ENCODE assay signal across 22 cellular contexts in genomic region chr12:86134571-86134970, GRCh38.
DNase-seq lines count a peak whose midpoint lies in the region; ATAC-seq and TF ChIP-seq lines count a peak whose summit lies in the region.
"Had no signal": no experiment of that assay in that cellular context is flagged by ENCODE, and none has a peak within 500 bp of the region (broad histone marks: within the 10 kb centered on the region; RNA-seq: fewer than 3 reads in every experiment).

No MANE protein-coding gene starts in this region.

- no CpG with 5 or more reads among the region's 3 CpGs for WGBS in mesendoderm (ENCODE audit: extremely low coverage, insufficient coverage, low lambda C conversion rate)

- H3K27ac ChIP-seq in brain microvascular endothelial cell (no peak overlapping the region), mesendoderm (ENCODE audit: low read depth, low read length) (no peak overlapping the region)
- H3K27ac ChIP-seq: neutrophil, Peyer's patch, suprapubic skin, WERI-Rb-1 had no signal

- CTCF ChIA-PET in Calu3 (lab: Charles Lee): no interaction called here

- H3K4me2 ChIP-seq in mesendoderm (ENCODE audit: low read length): no peak overlapping the region

- H3K27me3 ChIP-seq in brain microvascular endothelial cell (replicated peaks) (no peaks in the 10 kb centered on the region), mesendoderm (ENCODE audit: insufficient read depth, low read length, poor library complexity) (no peaks in the 10 kb centered on the region)
- H3K27me3 ChIP-seq: neutrophil, Peyer's patch, suprapubic skin had no signal

- no peaks in the 10 kb centered on the region for H3K79me2 ChIP-seq in mesendoderm (ENCODE audit: control insufficient read depth, insufficient read depth, low read length)

- H3K56ac ChIP-seq in mesendoderm (ENCODE audit: low read length): no peak overlapping the region

- intact Hi-C loops in Calu3 (cut with micrococcal nuclease; ENCODE audit: unreplicated experiment): no loop called here

- H4K5ac ChIP-seq in mesendoderm (ENCODE audit: low read length): no peak overlapping the region

- H3K36me3 ChIP-seq in brain microvascular endothelial cell (replicated peaks) (no peaks in the 10 kb centered on the region), mesendoderm (ENCODE audit: control insufficient read depth, insufficient read depth, low read length) (no peaks in the 10 kb centered on the region)
- H3K36me3 ChIP-seq: neutrophil, Peyer's patch, suprapubic skin, WERI-Rb-1 had no signal

- DNase-seq in Calu3: no peak
- DNase-seq in NCI-H2227 treated with DMSO at 0.1 percent for 48 hours (lab: John Stamatoyannopoulos, UW): peak; percentile 49
- DNase-seq in brain microvascular endothelial cell: peak; percentile 43
- DNase-seq in mesendoderm: peak; percentile 23
- no peak for DNase-seq in NCI-H187 (lab: John Stamatoyannopoulos, UW)
- no peak for DNase-seq in stimulated activated CD4-positive, alpha-beta T cell treated with anti-CD3 and anti-CD28 coated beads, Interleukin-4, amount 100 ng/mL, for 4 hours
- no peak for DNase-seq in amygdala (lab: John Stamatoyannopoulos, UW)
- DNase-seq: activated CD8-positive, alpha-beta T cell treated with anti-CD3 and anti-CD28 coated beads for 36 hours; activated naive CD8-positive, alpha-beta T cell treated with anti-CD3 and anti-CD28 coated beads for 36 hours; activated T-cell treated with anti-CD3 and anti-CD28 coated beads, Interleukin-2, amount 50 U/mL, for 72 hours; NCI-H2081; NCI-H774; Peyer's patch; right cardiac atrium; stimulated activated CD4-positive, alpha-beta T cell treated with anti-CD3 and anti-CD28 coated beads, Interleukin-2, amount 100 ng/mL, for 24 hours; T-helper 1 cell; WERI-Rb-1 had no signal

- TF ChIP-seq CTCF in Calu3 (IDR thresholded peaks at IDR 0.05; ENCODE audit: unreplicated experiment) (no peak), brain microvascular endothelial cell (IDR thresholded peaks at IDR 0.05; ENCODE audit: low read depth, low read length, missing control alignments) (no peak)

- no peak overlapping the region for H3K9ac ChIP-seq in mesendoderm (ENCODE audit: low read length)

- no peaks in the 10 kb centered on the region for H3K36me3 Mint-ChIP-seq in Calu3 (ENCODE audit: insufficient read depth, unreplicated experiment)
- H3K36me3 Mint-ChIP-seq: activated naive CD8-positive, alpha-beta T cell treated with anti-CD3 and anti-CD28 coated beads for 36 hours; memory B cell had no signal

- no peak overlapping the region for H3K18ac ChIP-seq in mesendoderm (ENCODE audit: low read length)

- no peak overlapping the region for H2AK5ac ChIP-seq in mesendoderm (ENCODE audit: low read length)

- H3K4me1 Mint-ChIP-seq in Calu3 (ENCODE audit: low read depth, unreplicated experiment): peaks cover 31% of the 10 kb centered on the region
- H3K4me1 Mint-ChIP-seq: activated naive CD8-positive, alpha-beta T cell treated with anti-CD3 and anti-CD28 coated beads for 36 hours; memory B cell had no signal

- H3K27ac Mint-ChIP-seq in Calu3 (ENCODE audit: unreplicated experiment): peak overlapping the region; percentile 30
- H3K27ac Mint-ChIP-seq: activated CD8-positive, alpha-beta T cell treated with anti-CD3 and anti-CD28 coated beads for 36 hours; activated naive CD8-positive, alpha-beta T cell treated with anti-CD3 and anti-CD28 coated beads for 36 hours; activated T-cell treated with anti-CD3 and anti-CD28 coated beads, Interleukin-2, amount 50 U/mL, for 72 hours; memory B cell had no signal

- no peaks in the 10 kb centered on the region for H3K4me1 ChIP-seq in mesendoderm (ENCODE audit: control insufficient read depth, low read depth, low read length)
- H3K4me1 ChIP-seq: Peyer's patch, suprapubic skin had no signal

- BruUV-seq in Calu3 (replicated peaks; lab: Mats Ljungman, UMichigan): no TSS peak

- H3K79me1 ChIP-seq in mesendoderm (ENCODE audit: low read length): no peaks in the 10 kb centered on the region

- no peak overlapping the region for H2BK5ac ChIP-seq in mesendoderm (ENCODE audit: low read length)

- H3K4me3 ChIP-seq in brain microvascular endothelial cell (ENCODE audit: low read depth, low read length) (no peak overlapping the region), mesendoderm (ENCODE audit: low read length) (no peak overlapping the region)
- H3K4me3 ChIP-seq: Peyer's patch, suprapubic skin had no signal

- no peak for ATAC-seq in HG02642 (IDR thresholded peaks at IDR 0.05; ENCODE audit: poor library complexity, unreplicated experiment)
- ATAC-seq: activated CD8-positive, alpha-beta T cell treated with anti-CD3 and anti-CD28 coated beads for 36 hours; activated T-cell treated with anti-CD3 and anti-CD28 coated beads, Interleukin-2, amount 50 U/mL, for 72 hours; HCT116; right cardiac atrium had no signal

- no peak overlapping the region for H2BK120ac ChIP-seq in mesendoderm (ENCODE audit: low read depth, low read length)

- H3K23ac ChIP-seq in mesendoderm (ENCODE audit: low read length): no peak overlapping the region

- no peak overlapping the region for H2BK15ac ChIP-seq in mesendoderm (replicated peaks; ENCODE audit: low read depth)

- H3K27me3 Mint-ChIP-seq in Calu3 (ENCODE audit: unreplicated experiment): no peaks in the 10 kb centered on the region
- H3K27me3 Mint-ChIP-seq: activated CD8-positive, alpha-beta T cell treated with anti-CD3 and anti-CD28 coated beads for 36 hours; activated naive CD8-positive, alpha-beta T cell treated with anti-CD3 and anti-CD28 coated beads for 36 hours; memory B cell had no signal

- no peaks in the 10 kb centered on the region for H3K9me3 Mint-ChIP-seq in Calu3 (ENCODE audit: low read depth, unreplicated experiment)

- no peak overlapping the region for H3K4ac ChIP-seq in mesendoderm (ENCODE audit: low read depth, low read length)

- in situ Hi-C loops in brain microvascular endothelial cell (cut with HindIII; ENCODE audit: low pct_ligation_motif_present, low sequenced_read_pairs): no loop called here

- H3K4me3 Mint-ChIP-seq in Calu3 (ENCODE audit: low read depth, unreplicated experiment): no peak overlapping the region
- H3K4me3 Mint-ChIP-seq: activated CD8-positive, alpha-beta T cell treated with anti-CD3 and anti-CD28 coated beads for 36 hours; activated naive CD8-positive, alpha-beta T cell treated with anti-CD3 and anti-CD28 coated beads for 36 hours; activated T-cell treated with anti-CD3 and anti-CD28 coated beads, Interleukin-2, amount 50 U/mL, for 72 hours; memory B cell had no signal

- H4K8ac ChIP-seq in mesendoderm (ENCODE audit: low read depth, low read length): no peak overlapping the region

Comparison
In these comparisons a context has a peak if more than half of its experiments do, and no peak if none do; other contexts are left out.
1. DNase-seq: peak in NCI-H2227 treated with DMSO at 0.1 percent for 48 hours (single experiment), brain microvascular endothelial cell (single experiment) and mesendoderm (single experiment); none in Calu3 (single experiment), NCI-H187 (0 of 2), stimulated activated CD4-positive, alpha-beta T cell treated with anti-CD3 and anti-CD28 coated beads, Interleukin-4, amount 100 ng/mL, for 4 hours (0 of 2) and amygdala (0 of 56).